In the genomic region with DNA sequence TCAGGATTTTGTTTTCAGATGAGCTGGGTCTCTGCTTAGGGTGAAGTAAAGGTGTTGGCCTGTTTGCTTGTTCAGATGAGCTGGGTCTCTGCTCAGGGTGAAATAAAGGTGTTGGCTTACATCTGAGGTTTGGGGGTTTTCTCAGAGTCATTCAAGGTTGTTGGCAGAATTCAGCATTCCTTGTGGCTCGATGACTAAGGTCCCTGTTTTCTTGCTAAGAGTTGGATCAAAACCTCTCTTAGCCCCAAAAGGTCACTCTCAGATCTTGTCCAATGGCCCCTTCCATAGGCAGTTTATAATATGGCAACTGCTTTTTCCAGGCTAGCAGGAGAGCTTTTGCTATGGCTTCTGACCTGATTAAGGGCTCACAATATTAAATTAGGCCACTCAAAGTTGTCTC, we compare ENCODE assay signal across 21 cellular contexts.
DNase-seq lines count a peak whose midpoint lies in the region; ATAC-seq and TF ChIP-seq lines count a peak whose summit lies in the region.
"Had no signal": no experiment of that assay in that cellular context is flagged by ENCODE, and none has a peak within 500 bp of the region (broad histone marks: within the 10 kb centered on the region; RNA-seq: fewer than 3 reads in every experiment).

No MANE protein-coding gene starts in this region.

- peaks cover 10% of the 10 kb centered on the region for H3K4me1 ChIP-seq in GM23248 (ENCODE audit: insufficient read depth)
- no peaks in the 10 kb centered on the region for H3K4me1 ChIP-seq in PC-3 (ENCODE audit: insufficient read depth, low read length)
- no peaks in the 10 kb centered on the region for H3K4me1 ChIP-seq in osteoblast (ENCODE audit: insufficient read depth, low read length)

- H3K36me3 Mint-ChIP-seq in Calu3 (ENCODE audit: insufficient read depth, unreplicated experiment) = no peaks in the 10 kb centered on the region

- no peak overlapping the region for H3K27ac Mint-ChIP-seq in Calu3 (ENCODE audit: unreplicated experiment)
- H3K27ac Mint-ChIP-seq: activated T-helper 1 cell treated with anti-CD3 and anti-CD28 coated beads, Interleukin-12 subunit alpha, Interleukin-12 subunit beta, Interleukin-2, Interleukin-4 antibody, amounts not matched to agents 30 ng/mL and 10 ng/mL and 1 ng/mL, durations not matched to agents 14 hours and 24 hours and 36 hours had no signal

- H3K9me3 Mint-ChIP-seq in Calu3 (ENCODE audit: low read depth, unreplicated experiment) = no peaks in the 10 kb centered on the region
- H3K9me3 Mint-ChIP-seq: activated T-helper 1 cell treated with anti-CD3 and anti-CD28 coated beads, Interleukin-12 subunit alpha, Interleukin-12 subunit beta, Interleukin-2, Interleukin-4 antibody, amounts not matched to agents 30 ng/mL and 10 ng/mL and 1 ng/mL, durations not matched to agents 14 hours and 24 hours and 36 hours had no signal

- no peaks in the 10 kb centered on the region for H3F3A ChIP-seq in GM23248 (ENCODE audit: insufficient read depth)
- H3F3A ChIP-seq in PC-3 (ENCODE audit: low read length, unreplicated experiment) = no peaks in the 10 kb centered on the region

- no peaks in the 10 kb centered on the region for H3K27me3 Mint-ChIP-seq in Calu3 (ENCODE audit: unreplicated experiment)

- peak; percentile 56 for DNase-seq in GM23248
- peak; percentile 44 for DNase-seq in PC-3
- peak; percentile 14 for DNase-seq in choroid plexus epithelial cell (ENCODE audit: low read depth)
- peak; percentile 15 for DNase-seq in osteoblast (ENCODE audit: insufficient read length, low spot score, missing footprints)
- no peak for DNase-seq in Calu3
- DNase-seq in substantia nigra (lab: John Stamatoyannopoulos, UW) = no peak
- DNase-seq in COR-L47 (lab: John Stamatoyannopoulos, UW) = no peak
- DNase-seq: activated CD4-positive, CD25-positive, alpha-beta regulatory T cell; AML-193; central memory CD4-positive, alpha-beta T cell; heart left ventricle; NCI-H2029; NCI-H524 treated with DMSO at 0.1 percent for 48 hours; ovary; SHP77; stimulated activated CD4-positive, alpha-beta T cell treated with anti-CD3 and anti-CD28 coated beads, Interleukin-4, amount 100 ng/mL, for 1 hour; T-helper 2 cell had no signal

- H3K36me3 ChIP-seq in GM23248 (ENCODE audit: low read depth) = no peaks in the 10 kb centered on the region
- H3K36me3 ChIP-seq in PC-3 (ENCODE audit: low read depth, low read length) = no peaks in the 10 kb centered on the region
- H3K36me3 ChIP-seq in osteoblast (ENCODE audit: insufficient read depth, low read length) = no peaks in the 10 kb centered on the region
- H3K36me3 ChIP-seq: heart left ventricle, ovary had no signal

- H3K9ac ChIP-seq in GM23248 (no peak overlapping the region), PC-3 (ENCODE audit: low read length) (no peak overlapping the region)

- no peaks in the 10 kb centered on the region for H4K20me1 ChIP-seq in GM23248 (ENCODE audit: insufficient read depth)
- no peaks in the 10 kb centered on the region for H4K20me1 ChIP-seq in PC-3 (ENCODE audit: low read length)
- H4K20me1 ChIP-seq in osteoblast (ENCODE audit: insufficient read depth, low read length) = no peaks in the 10 kb centered on the region

- no peak overlapping the region for H3K4me2 ChIP-seq in GM23248 (ENCODE audit: unreplicated experiment)
- no peak overlapping the region for H3K4me2 ChIP-seq in PC-3 (ENCODE audit: low read length)
- H3K4me2 ChIP-seq in osteoblast (ENCODE audit: insufficient read depth, low read length) = no peak overlapping the region

- no peak for ATAC-seq in PC-3
- ATAC-seq in GM19455 (IDR thresholded peaks at IDR 0.05; ENCODE audit: unreplicated experiment) = no peak
- ATAC-seq: esophagus mucosa, heart left ventricle had no signal

- intact Hi-C loops in PC-3 (cut with micrococcal nuclease) (no loop called here), Calu3 (cut with micrococcal nuclease; ENCODE audit: unreplicated experiment) (no loop called here)

- H3K4me1 Mint-ChIP-seq in Calu3 (ENCODE audit: low read depth, unreplicated experiment) = no peaks in the 10 kb centered on the region

- in situ Hi-C loops in GM23248 (cut with MboI) = no loop called here

- CTCF ChIA-PET in PC-3 (lab: Charles Lee) (interaction anchor here (0.5 kb wide), 1 partner anchor 465 kb away, joined by 3 read pairs; no protein-coding TSS in a partner anchor), Calu3 (lab: Charles Lee) (no interaction called here)

- 0 to 8% methylated on average over 1 of the region's 1 CpG for WGBS in GM23248 (ENCODE audit: low coverage in 1 of 2, low lambda C conversion rate in 2 of 2, missing lambda C conversion rate in 2 of 2), 2 experiments

- H2AFZ ChIP-seq in GM23248 (no peak overlapping the region), PC-3 (ENCODE audit: low read length) (no peak overlapping the region), osteoblast (ENCODE audit: low read length) (no peak overlapping the region)

- H3K79me2 ChIP-seq in GM23248 (ENCODE audit: insufficient read depth) (no peaks in the 10 kb centered on the region), PC-3 (ENCODE audit: low read length) (no peaks in the 10 kb centered on the region), osteoblast (ENCODE audit: insufficient read depth, low read length) (no peaks in the 10 kb centered on the region)

- no TSS peak for BruUV-seq in PC-3 (replicated peaks; lab: Mats Ljungman, UMichigan)
- no TSS peak for BruUV-seq in Calu3 (replicated peaks; lab: Mats Ljungman, UMichigan)

- no peaks in the 10 kb centered on the region for H3K9me2 ChIP-seq in GM23248 (ENCODE audit: insufficient read depth)
- no peaks in the 10 kb centered on the region for H3K9me2 ChIP-seq in PC-3 (replicated peaks; ENCODE audit: low read length)

- H3K9me3 ChIP-seq in GM23248 (ENCODE audit: low read depth) (no peaks in the 10 kb centered on the region), PC-3 (ENCODE audit: low read length) (no peaks in the 10 kb centered on the region), osteoblast (ENCODE audit: low read depth, low read length) (no peaks in the 10 kb centered on the region)
- H3K9me3 ChIP-seq: heart left ventricle, ovary had no signal

- POLR2A ChIA-PET in PC-3 (lab: Charles Lee; ENCODE audit: unreplicated experiment) = no interaction called here

- H3K4me3 Mint-ChIP-seq in Calu3 (ENCODE audit: low read depth, unreplicated experiment) = no peak overlapping the region
- H3K4me3 Mint-ChIP-seq: activated T-helper 1 cell treated with anti-CD3 and anti-CD28 coated beads, Interleukin-12 subunit alpha, Interleukin-12 subunit beta, Interleukin-2, Interleukin-4 antibody, amounts not matched to agents 30 ng/mL and 10 ng/mL and 1 ng/mL, durations not matched to agents 14 hours and 24 hours and 36 hours had no signal

- no peak for TF ChIP-seq CTCF in PC-3 (conservative IDR thresholded peaks at IDR 0.05; ENCODE audit: low read depth, low read length)
- no peak for TF ChIP-seq CTCF in choroid plexus epithelial cell (conservative IDR thresholded peaks at IDR 0.05; ENCODE audit: low read depth, low read length)
- no peak for TF ChIP-seq CTCF in osteoblast (IDR thresholded peaks at IDR 0.05; ENCODE audit: extremely low read depth, low read depth, low read length)
- no peak for TF ChIP-seq CTCF in Calu3 (IDR thresholded peaks at IDR 0.05; ENCODE audit: unreplicated experiment)

- H3K27me3 ChIP-seq in GM23248 (replicated peaks; ENCODE audit: insufficient read depth) (no peaks in the 10 kb centered on the region), PC-3 (ENCODE audit: low read length) (no peaks in the 10 kb centered on the region), osteoblast (ENCODE audit: insufficient read depth, low read length) (no peaks in the 10 kb centered on the region)
- H3K27me3 ChIP-seq: heart left ventricle, ovary had no signal

- H3K4me3 ChIP-seq in GM23248 = no peak overlapping the region
- H3K4me3 ChIP-seq in PC-3 (ENCODE audit: low read length) = no peak overlapping the region
- H3K4me3 ChIP-seq in choroid plexus epithelial cell (ENCODE audit: low read depth, low read length) = no peak overlapping the region
- no peak overlapping the region for H3K4me3 ChIP-seq in osteoblast (ENCODE audit: insufficient read depth, low read length)
- H3K4me3 ChIP-seq: heart left ventricle, lung, ovary had no signal

- H3K27ac ChIP-seq in GM23248 (no peak overlapping the region), PC-3 (ENCODE audit: low read length) (no peak overlapping the region), osteoblast (ENCODE audit: low read depth, low read length) (no peak overlapping the region), substantia nigra (ENCODE audit: low read depth, low read length, poor library complexity, severe bottlenecking) (no peak overlapping the region)
- H3K27ac ChIP-seq: heart left ventricle, ovary had no signal

Comparison
In these comparisons a context has a peak if more than half of its experiments do, and no peak if none do; other contexts are left out.
1. DNase-seq: peak in GM23248 (single experiment), PC-3 (single experiment), choroid plexus epithelial cell (single experiment) and osteoblast (single experiment); none in Calu3 (single experiment), substantia nigra (0 of 49) and COR-L47 (single experiment).